ENCODE assay signal across 21 cellular contexts in the genomic region with DNA sequence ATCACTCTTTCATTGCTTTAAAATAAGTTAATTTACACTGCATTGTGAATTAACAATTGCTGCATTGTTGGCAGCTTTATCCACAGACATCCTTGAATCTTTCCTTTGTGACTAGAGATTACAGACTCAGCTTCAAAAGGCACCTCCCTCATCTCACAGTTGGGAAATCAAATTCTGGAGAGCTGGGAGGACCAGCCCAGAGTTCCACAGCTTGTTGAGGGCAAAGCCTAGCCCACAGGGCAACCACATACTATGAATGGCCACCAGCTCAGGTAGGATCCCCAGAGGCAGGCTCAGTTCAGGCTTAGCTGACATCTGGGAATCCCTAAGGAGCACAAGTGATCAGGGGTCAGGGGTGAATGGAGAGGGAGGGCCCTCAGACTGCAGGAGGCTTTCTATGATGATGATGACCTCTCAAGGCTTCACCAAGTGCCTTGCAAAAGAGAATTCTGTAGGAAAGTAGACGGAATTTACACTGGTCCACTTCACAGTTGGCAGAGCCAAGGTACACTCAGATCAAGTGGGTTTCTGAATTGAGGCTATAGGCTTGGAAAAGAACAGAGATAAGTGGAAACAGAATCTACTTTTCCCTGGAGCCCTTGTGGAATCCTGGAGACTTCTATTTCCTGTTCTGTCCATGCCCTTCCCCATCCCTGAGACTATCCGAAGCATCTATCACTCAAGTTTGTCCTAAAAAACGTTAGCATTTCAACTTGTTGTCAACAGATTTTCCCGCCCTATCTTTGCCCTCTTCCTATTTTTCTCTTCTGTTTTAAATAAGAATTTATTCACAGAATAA. TPM values are rescaled to one million over a fixed set of nuclear protein-coding genes. Genes with fewer than 3 reads are reported as not detected.
DNase-seq lines count a peak whose midpoint lies in the region; ATAC-seq, FAIRE-seq and TF ChIP-seq lines count a peak whose summit lies in the region.
"Had no signal": no experiment of that assay in that cellular context is flagged by ENCODE, and none has a peak within 500 bp of the region (broad histone marks: within the 10 kb centered on the region; RNA-seq: fewer than 3 reads in every experiment).

No MANE protein-coding gene starts in this region.

- H4K20me1 ChIP-seq in keratinocyte (ENCODE audit: control insufficient read depth, extremely low read depth, insufficient read depth, low read length) = no peaks in the 10 kb centered on the region

- peaks cover 32% of the 10 kb centered on the region for H3K36me3 Mint-ChIP-seq in CD8-positive, alpha-beta T cell

- no peak overlapping the region for H3K4me2 ChIP-seq in keratinocyte (ENCODE audit: control insufficient read depth, extremely low read depth, insufficient read depth, low read depth, low read length)

- H3K27ac Mint-ChIP-seq in CD8-positive, alpha-beta T cell = no peak overlapping the region

- H3K27me3 Mint-ChIP-seq in CD8-positive, alpha-beta T cell (ENCODE audit: low read depth) = no peaks in the 10 kb centered on the region

- POLR2A ChIA-PET in AG04450 (lab: Yijun Ruan, JAX) = no interaction called here
- POLR2A ChIA-PET in CD8-positive, alpha-beta T cell (lab: Charles Lee) = no interaction called here

- peaks cover 27% of the 10 kb centered on the region for H3K4me1 ChIP-seq in CD8-positive, alpha-beta T cell (ENCODE audit: insufficient read depth, low read length)
- H3K4me1 ChIP-seq in keratinocyte (ENCODE audit: control insufficient read depth, extremely low read depth, insufficient read depth, low read length) = no peaks in the 10 kb centered on the region
- H3K4me1 ChIP-seq: BE2C had no signal

- DNase-seq in AG04450 (ENCODE audit: low read depth, low spot score) (no peak), NCI-H2029 treated with DMSO at 0.1 percent for 48 hours (lab: John Stamatoyannopoulos, UW) (peak; percentile 35), keratinocyte (ENCODE audit: low read depth, low spot score) (no peak), hippocampal formation (lab: John Stamatoyannopoulos, UW) (no peak)
- DNase-seq in CD8-positive, alpha-beta T cell = no peak
- no peak for DNase-seq in effector CD8-positive, alpha-beta T cell (lab: John Stamatoyannopoulos, UW)
- DNase-seq: activated CD4-positive, CD25-positive, alpha-beta regulatory T cell treated with anti-CD3 and anti-CD28 coated beads, Interleukin-2, amount 50 U/mL, for 72 hours; activated T-cell treated with anti-CD3 and anti-CD28 coated beads, Interleukin-2, amount 50 U/mL, for 48 hours; BE2C; DMS79; NCI-H1694; NCI-H510A treated with DMSO at 0.1 percent for 48 hours; stimulated activated CD4-positive, alpha-beta T cell treated with anti-CD3 and anti-CD28 coated beads, Interleukin-4, amount 100 ng/mL, for 24 hours had no signal

- peak overlapping the region; percentile 69 for H3K4me3 Mint-ChIP-seq in CD8-positive, alpha-beta T cell

- H3K4me1 Mint-ChIP-seq in CD8-positive, alpha-beta T cell (ENCODE audit: low read depth) = peaks cover 47% of the 10 kb centered on the region

- H3K4me3 ChIP-seq in AG04450 (ENCODE audit: low read depth, low read length) (no peak overlapping the region), keratinocyte (ENCODE audit: control insufficient read depth in 2 of 3, extremely low read depth in 1 of 3, insufficient read depth in 2 of 3, low read depth in 1 of 3, low read length in 3 of 3) (no peak overlapping the region)
- no peak overlapping the region for H3K4me3 ChIP-seq in CD8-positive, alpha-beta T cell (ENCODE audit: low read depth, low read length)
- H3K4me3 ChIP-seq: coronary artery had no signal

- no peak for ATAC-seq in CD8-positive, alpha-beta T cell
- ATAC-seq in GM19463 (IDR thresholded peaks at IDR 0.05; ENCODE audit: unreplicated experiment) (no peak), GM18519 (IDR thresholded peaks at IDR 0.05; ENCODE audit: low FRiP score, unreplicated experiment) (no peak)

- H3K27me3 ChIP-seq in AG04450 (ENCODE audit: control insufficient read depth, insufficient read depth, low read length) = no peaks in the 10 kb centered on the region
- H3K27me3 ChIP-seq in CD8-positive, alpha-beta T cell (ENCODE audit: insufficient read depth, low read length) = no peaks in the 10 kb centered on the region
- no peaks in the 10 kb centered on the region for H3K27me3 ChIP-seq in keratinocyte (ENCODE audit: control insufficient read depth, extremely low read depth, insufficient read depth, low read length)
- H3K27me3 ChIP-seq: BE2C had no signal

- intact Hi-C loops in CD8-positive, alpha-beta T cell (cut with DNase I, micrococcal nuclease) = no loop called here

- H3K9me3 ChIP-seq in AG04450 (ENCODE audit: control insufficient read depth, insufficient read depth, low read length) (no peaks in the 10 kb centered on the region), keratinocyte (ENCODE audit: control insufficient read depth, low read depth, low read length) (no peaks in the 10 kb centered on the region)
- no peaks in the 10 kb centered on the region for H3K9me3 ChIP-seq in CD8-positive, alpha-beta T cell (ENCODE audit: low read length)
- H3K9me3 ChIP-seq: BE2C had no signal

- H2AFZ ChIP-seq in keratinocyte (ENCODE audit: control insufficient read depth, low read length) = no peak overlapping the region

- no peak overlapping the region for H3K9ac ChIP-seq in keratinocyte (ENCODE audit: control insufficient read depth, extremely low read depth, insufficient read depth, low read length)

- no peaks in the 10 kb centered on the region for H3K79me2 ChIP-seq in keratinocyte (ENCODE audit: control insufficient read depth, insufficient read depth, low read length)

- FAIRE-seq in keratinocyte (lab: Jason Lieb, UNC) = peak; percentile 32
- FAIRE-seq: astrocyte, RCC 7860 had no signal

- H3K36me3 ChIP-seq in CD8-positive, alpha-beta T cell (ENCODE audit: insufficient read depth, low read length) = no peaks in the 10 kb centered on the region
- H3K36me3 ChIP-seq in keratinocyte (ENCODE audit: control insufficient read depth in 2 of 2, extremely low read depth in 1 of 2, insufficient read depth in 2 of 2, low read length in 2 of 2) = peaks cover 19 to 21% of the 10 kb centered on the region in 2 experiments
- H3K36me3 ChIP-seq: BE2C had no signal

- H3K9me1 ChIP-seq in keratinocyte (ENCODE audit: control insufficient read depth, extremely low read depth, insufficient read depth, low read length) = no peaks in the 10 kb centered on the region

- dilution Hi-C loops in keratinocyte (cut with MboI; ENCODE audit: extremely low pct_ligation_motif_present, low sequenced_read_pairs) = no loop called here

- H3K27ac ChIP-seq in AG04450 (ENCODE audit: low read depth, low read length) (peak overlapping the region; percentile 0), keratinocyte (ENCODE audit: control insufficient read depth, insufficient read depth, low read length) (no peak overlapping the region)
- no peak overlapping the region for H3K27ac ChIP-seq in CD8-positive, alpha-beta T cell (ENCODE audit: low read depth, low read length)
- H3K27ac ChIP-seq: coronary artery, HL-60 had no signal

- no peak for TF ChIP-seq CTCF in AG04450 (IDR thresholded peaks at IDR 0.05; ENCODE audit: low read depth, low read length)
- TF ChIP-seq CTCF in CD8-positive, alpha-beta T cell (IDR thresholded peaks at IDR 0.05) = no peak
- TF ChIP-seq CTCF in keratinocyte (optimal IDR thresholded peaks at IDR 0.05 in 1 of 3, IDR thresholded peaks at IDR 0.05 in 1 of 3, conservative IDR thresholded peaks at IDR 0.05 in 1 of 3; ENCODE audit: extremely low read depth in 1 of 3, insufficient read depth in 2 of 3, low read length in 3 of 3) = no peak

- CTCF ChIA-PET in AG04450 (lab: Charles Lee) = no interaction called here
- CTCF ChIA-PET in CD8-positive, alpha-beta T cell (lab: Charles Lee) = interaction anchor here (1.1 kb wide), 1 partner anchor 13 kb away, joined by 3 read pairs; no protein-coding TSS in a partner anchor

- no peaks in the 10 kb centered on the region for H3K9me3 Mint-ChIP-seq in CD8-positive, alpha-beta T cell

RNA-seq across cellular contexts. Expression of gene GCSAM, which starts 13.2 kb away (rescaled TPM):
- polyA plus RNA-seq in AG04450 (2011; rRNA removed) = not detected in 2 replicates
- not detected in 2 replicates for polyA minus RNA-seq in AG04450 (2011; rRNA and poly(A)+ RNA removed)
- 1 to 10 TPM; 3.1 to 4.3 TPM for total RNA-seq in CD8-positive, alpha-beta T cell
- 1.7 to 2.9 TPM (median 2.5 TPM) in 3 replicates for polyA plus RNA-seq in keratinocyte
- 0.07 TPM for polyA plus RNA-seq in keratinocyte (2011; ENCODE audit: low read depth)
- 1.2 and 1.8 TPM in 2 replicates for polyA plus RNA-seq in keratinocyte (2011; cell fraction: cytosol; rRNA removed)
- 1.2 and 1.3 TPM in 2 replicates for polyA plus RNA-seq in keratinocyte (2011; cell fraction: nucleus; rRNA removed)
- polyA plus RNA-seq in keratinocyte (2012; ENCODE audit: low replicate concordance) = 1.4 and 2.5 TPM in 2 replicates
- polyA minus RNA-seq in keratinocyte = 0.36 to 2.0 TPM (median 0.54 TPM) in 3 replicates
- polyA minus RNA-seq in keratinocyte (2011; cell fraction: cytosol; rRNA and poly(A)+ RNA removed) = not detected
- polyA minus RNA-seq in keratinocyte (2011; cell fraction: nucleus; rRNA and poly(A)+ RNA removed) = not detected in 2 replicates
- total RNA-seq: astrocyte, mesenteric fat pad, osteocyte had no signal

RNA-seq across cellular contexts. Expression of gene C3orf52, which starts 33.7 kb away (rescaled TPM):
- 5.8 and 7.0 TPM in 2 replicates for polyA plus RNA-seq in AG04450 (2011; rRNA removed)
- 6.0 and 7.6 TPM in 2 replicates for polyA minus RNA-seq in AG04450 (2011; rRNA and poly(A)+ RNA removed)
- under 1 TPM; 0.19 to 0.78 TPM for total RNA-seq in CD8-positive, alpha-beta T cell
- 12.9 to 15.8 TPM (median 13.7 TPM) in 3 replicates for polyA plus RNA-seq in keratinocyte
- polyA plus RNA-seq in keratinocyte (2011; ENCODE audit: low read depth) = 3.8 TPM
- 5.3 and 7.8 TPM in 2 replicates for polyA plus RNA-seq in keratinocyte (2011; cell fraction: cytosol; rRNA removed)
- polyA plus RNA-seq in keratinocyte (2011; cell fraction: nucleus; rRNA removed) = 36.2 and 46.6 TPM in 2 replicates
- polyA plus RNA-seq in keratinocyte (2012; ENCODE audit: low replicate concordance) = 7.7 and 14.1 TPM in 2 replicates
- 10.4 to 42.3 TPM (median 27.2 TPM) in 3 replicates for polyA minus RNA-seq in keratinocyte
- 4.0 TPM for polyA minus RNA-seq in keratinocyte (2011; cell fraction: cytosol; rRNA and poly(A)+ RNA removed)
- 42.8 and 81.6 TPM in 2 replicates for polyA minus RNA-seq in keratinocyte (2011; cell fraction: nucleus; rRNA and poly(A)+ RNA removed)
